Comparison of ENCODE assay signal across 23 cellular contexts in the genomic region with DNA sequence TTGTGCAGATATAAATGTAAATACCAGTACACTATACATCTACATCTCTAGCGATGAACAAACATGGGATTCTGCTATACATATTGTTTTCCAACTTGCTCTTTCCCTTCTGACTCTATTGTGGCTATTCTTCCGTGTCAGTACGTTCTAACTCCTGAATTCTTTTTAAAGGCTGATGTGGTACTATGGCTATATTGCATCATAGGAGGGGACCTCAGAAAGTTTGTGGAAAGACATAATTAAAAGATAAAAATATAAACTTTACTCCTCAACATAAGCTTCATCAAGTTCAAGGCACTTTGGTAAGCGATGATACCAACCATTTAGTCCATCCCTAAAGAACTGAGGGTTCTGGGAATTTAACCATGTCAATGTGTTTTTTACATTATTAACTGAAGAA.
"Had no signal": no experiment of that assay in that cellular context is flagged by ENCODE, and none has a peak within 500 bp of the region (broad histone marks: within the 10 kb centered on the region; RNA-seq: fewer than 3 reads in every experiment).

No MANE protein-coding gene starts in this region.

- H3K27ac ChIP-seq: body of pancreas, cardiac muscle cell had no signal

- H3K27ac Mint-ChIP-seq: activated CD8-positive, alpha-beta T cell treated with anti-CD3 and anti-CD28 coated beads, Interleukin-2, amount 10 ng/mL, durations not matched to agents 7 days and 5 days; activated naive CD4-positive, alpha-beta T cell treated with anti-CD3 and anti-CD28 coated beads, Interleukin-2, amount 50 U/mL, for 24 hours; T-helper 1 cell treated with Interleukin-12 subunit alpha and Interleukin-12 subunit beta and Interleukin-4 antibody, amounts not matched to agents 30 μg/mL and 1 μg/mL, for 36 hours had no signal

- H3K9me3 ChIP-seq: ascending aorta, body of pancreas had no signal

- H3K4me1 Mint-ChIP-seq: activated naive CD4-positive, alpha-beta T cell treated with anti-CD3 and anti-CD28 coated beads, Interleukin-2, amount 50 U/mL, for 24 hours had no signal

- H3K4me3 Mint-ChIP-seq: activated CD8-positive, alpha-beta T cell treated with anti-CD3 and anti-CD28 coated beads, Interleukin-2, amount 10 ng/mL, durations not matched to agents 7 days and 5 days; activated naive CD4-positive, alpha-beta T cell treated with anti-CD3 and anti-CD28 coated beads, Interleukin-2, amount 50 U/mL, for 24 hours; T-helper 1 cell treated with Interleukin-12 subunit alpha and Interleukin-12 subunit beta and Interleukin-4 antibody, amounts not matched to agents 30 μg/mL and 1 μg/mL, for 36 hours had no signal

- H3K4me1 ChIP-seq: body of pancreas had no signal

- H3K4me3 ChIP-seq: ascending aorta, body of pancreas, cardiac muscle cell had no signal

- H3K36me3 Mint-ChIP-seq: activated naive CD4-positive, alpha-beta T cell treated with anti-CD3 and anti-CD28 coated beads, Interleukin-2, amount 50 U/mL, for 24 hours had no signal

- H3K27me3 ChIP-seq: ascending aorta, body of pancreas, cardiac muscle cell had no signal

- DNase-seq: activated CD4-positive, alpha-beta T cell treated with anti-CD3 and anti-CD28 coated beads for 48 hours; activated CD4-positive, alpha-beta T cell treated with anti-CD3 and anti-CD28 coated beads, Interleukin-2, amount 50 U/mL, for 4 hours; activated CD4-positive, CD25-positive, alpha-beta regulatory T cell treated with anti-CD3 and anti-CD28 coated beads, Interleukin-2, amount 50 U/mL, for 72 hours; activated CD8-positive, alpha-beta memory T cell treated with anti-CD3 and anti-CD28 coated beads, Interleukin-2, amount 50 U/mL, for 48 hours; activated CD8-positive, alpha-beta T cell treated with anti-CD3 and anti-CD28 coated beads, Interleukin-2, amount 10 ng/mL, durations not matched to agents 7 days and 5 days; activated effector memory CD4-positive, alpha-beta T cell treated with Interleukin-2 at 50 U/mL for 16 hours; activated naive CD4-positive, alpha-beta T cell; activated T-cell treated with anti-CD3 and anti-CD28 coated beads, Interleukin-2, amount 50 U/mL, for 1 hour; amniotic stem cell; body of pancreas; KBM-7; NCI-H1105 treated with DMSO at 0.1 percent for 48 hours; NCI-H1436 treated with DMSO at 0.1 percent for 48 hours; NCI-H187; NCI-H2081; NCI-H510A treated with DMSO at 0.1 percent for 48 hours; NCI-H69; PC-3; SHP77 treated with DMSO at 0.1 percent for 48 hours had no signal

- ATAC-seq: activated CD8-positive, alpha-beta T cell treated with anti-CD3 and anti-CD28 coated beads, Interleukin-2, amount 10 ng/mL, durations not matched to agents 7 days and 5 days; body of pancreas; PC-3 had no signal

- H3K9me3 Mint-ChIP-seq: activated naive CD4-positive, alpha-beta T cell treated with anti-CD3 and anti-CD28 coated beads, Interleukin-2, amount 50 U/mL, for 24 hours; T-helper 1 cell treated with Interleukin-12 subunit alpha and Interleukin-12 subunit beta and Interleukin-4 antibody, amounts not matched to agents 30 μg/mL and 1 μg/mL, for 36 hours had no signal

- H3K36me3 ChIP-seq: ascending aorta, cardiac muscle cell had no signal
